Comparison of ENCODE assay signal across 22 cellular contexts in genomic region chr1:85427358-85427757, GRCh38. TPM values are rescaled to one million over a fixed set of nuclear protein-coding genes. Genes with fewer than 3 reads are reported as not detected.
DNase-seq lines count a peak whose midpoint lies in the region; ATAC-seq and TF ChIP-seq lines count a peak whose summit lies in the region.
"Had no signal": no experiment of that assay in that cellular context is flagged by ENCODE, and none has a peak within 500 bp of the region (broad histone marks: within the 10 kb centered on the region; RNA-seq: fewer than 3 reads in every experiment).

No MANE protein-coding gene starts in this region.

- no peaks in the 10 kb centered on the region for H3K36me3 ChIP-seq in right lobe of liver
- H3K36me3 ChIP-seq in thoracic aorta, result no peaks in the 10 kb centered on the region
- H3K36me3 ChIP-seq in trophoblast cell (ENCODE audit: control insufficient read depth in 1 of 2, insufficient read depth in 2 of 2, low read length in 2 of 2), result no peaks in the 10 kb centered on the region
- H3K36me3 ChIP-seq: BLaER1, transverse colon had no signal

- 0% methylated on average over 1 of the region's 1 CpG for WGBS in right lobe of liver (ENCODE audit: insufficient coverage, low coverage, low lambda C conversion rate, missing lambda C conversion rate)
- no CpG with 5 or more reads among the region's 1 CpG for WGBS in trophoblast cell (ENCODE audit: extremely low coverage, insufficient coverage, insufficient read length)

- H3K4me3 ChIP-seq in LNCaP clone FGC (ENCODE audit: low read depth, low read length) (no peak overlapping the region), right lobe of liver (no peak overlapping the region), thoracic aorta (no peak overlapping the region), trophoblast cell (ENCODE audit: low read depth, low read length) (no peak overlapping the region)
- H3K4me3 ChIP-seq: BLaER1, K562, transverse colon had no signal

- peaks cover 45% of the 10 kb centered on the region for H3K4me1 Mint-ChIP-seq in chondrocyte (ENCODE audit: low read depth)

- DNase-seq in LNCaP clone FGC (ENCODE audit: low read depth), result peak; percentile 98
- DNase-seq in chondrocyte (ENCODE audit: low spot score), result no peak
- no peak for DNase-seq in right lobe of liver
- no peak for DNase-seq in thoracic aorta (ENCODE audit: low spot score)
- no peak for DNase-seq in GF-D8 (lab: John Stamatoyannopoulos, UW)
- no peak for DNase-seq in trophoblast cell
- DNase-seq: activated CD4-positive, alpha-beta T cell treated with anti-CD3 and anti-CD28 coated beads, Interleukin-2, amount 50 U/mL, for 48 hours; activated effector memory CD4-positive, alpha-beta T cell treated with anti-CD3 and anti-CD28 coated beads, Interleukin-2, amount 50 U/mL, for 16 hours; Caco-2; naive thymus-derived CD8-positive, alpha-beta T cell; NCI-H187 treated with DMSO at 0.1 percent for 48 hours; NCI-H446; NK-92 treated with Interleukin-12 subunit alpha and Interleukin-12 subunit beta, amount 100 ng/mL, for 24 hours; stimulated activated CD4-positive, alpha-beta T cell treated with anti-CD3 and anti-CD28 coated beads, Interleukin-2, amount 100 ng/mL, for 24 hours; stimulated activated naive CD4-positive, alpha-beta T cell; transverse colon had no signal

- TF ChIP-seq CTCF in LNCaP clone FGC (IDR thresholded peaks at IDR 0.05; ENCODE audit: control insufficient read depth, extremely low read depth, insufficient read depth), result no peak
- TF ChIP-seq CTCF in chondrocyte (IDR thresholded peaks at IDR 0.05), result no peak
- TF ChIP-seq CTCF in right lobe of liver (IDR thresholded peaks at IDR 0.05), result no peak
- no peak for TF ChIP-seq CTCF in thoracic aorta (IDR thresholded peaks at IDR 0.05)

- no peak overlapping the region for H3K23ac ChIP-seq in trophoblast cell (ENCODE audit: low read length)

- TF ChIP-seq POLR2A in right lobe of liver (IDR thresholded peaks at IDR 0.05), result no peak

- H3K4ac ChIP-seq in trophoblast cell (ENCODE audit: low read depth, low read length), result no peak overlapping the region

- H3K27me3 Mint-ChIP-seq in chondrocyte (ENCODE audit: low read depth), result no peaks in the 10 kb centered on the region
- H3K27me3 Mint-ChIP-seq: memory B cell had no signal

- no peaks in the 10 kb centered on the region for H3K79me2 ChIP-seq in trophoblast cell (ENCODE audit: control insufficient read depth, insufficient read depth, low read length, poor library complexity)

- no peak overlapping the region for H3K14ac ChIP-seq in trophoblast cell (ENCODE audit: low read length)

- intact Hi-C loops in right lobe of liver (cut with DNase I), result no loop called here

- ATAC-seq in right lobe of liver (peak; percentile 66 to 80 (median 72)), thoracic aorta (ENCODE audit: insufficient number of reproducible peaks, low FRiP score, low read depth) (peak; percentile 79), HG03342 (IDR thresholded peaks at IDR 0.05; ENCODE audit: unreplicated experiment) (no peak)
- ATAC-seq: K562; naive thymus-derived CD8-positive, alpha-beta T cell had no signal

- no peak overlapping the region for H4K12ac ChIP-seq in trophoblast cell (ENCODE audit: low read depth, low read length)

- H3K36me3 Mint-ChIP-seq in chondrocyte (ENCODE audit: low read depth), result peaks cover 23% of the 10 kb centered on the region
- H3K36me3 Mint-ChIP-seq: naive thymus-derived CD8-positive, alpha-beta T cell had no signal

- no peak overlapping the region for H3K27ac ChIP-seq in right lobe of liver
- peak overlapping the region; percentile 46 to 73 for H3K27ac ChIP-seq in thoracic aorta
- H3K27ac ChIP-seq in trophoblast cell (ENCODE audit: low read depth, low read length), result no peak overlapping the region
- H3K27ac ChIP-seq: BLaER1, epithelial cell of prostate had no signal

- H2BK120ac ChIP-seq in trophoblast cell (ENCODE audit: insufficient read depth, low read length, poor library complexity), result no peak overlapping the region

- H3K4me3 Mint-ChIP-seq in chondrocyte (ENCODE audit: unreplicated experiment), result no peak overlapping the region
- H3K4me3 Mint-ChIP-seq: memory B cell; naive thymus-derived CD8-positive, alpha-beta T cell; T-helper 2 cell treated with Interferon-gamma antibody and Interleukin-4, amounts not matched to agents 5 μg/mL and 100 μg/mL, for 36 hours had no signal

- H2BK12ac ChIP-seq in trophoblast cell (ENCODE audit: low read length), result no peak overlapping the region

- no peaks in the 10 kb centered on the region for H3K79me1 ChIP-seq in trophoblast cell (ENCODE audit: low read length)

- no peak overlapping the region for H2AK5ac ChIP-seq in trophoblast cell (ENCODE audit: low read length)

- no peak overlapping the region for H2AFZ ChIP-seq in trophoblast cell (ENCODE audit: insufficient read depth, low read length, poor library complexity)

- no peak overlapping the region for H3K4me2 ChIP-seq in trophoblast cell (ENCODE audit: low read length)
- H3K4me2 ChIP-seq: BLaER1 had no signal

- no peak overlapping the region for H4K91ac ChIP-seq in trophoblast cell (ENCODE audit: low read depth, low read length)

- H3K27me3 ChIP-seq in right lobe of liver (no peaks in the 10 kb centered on the region), thoracic aorta (replicated peaks; ENCODE audit: insufficient read depth) (no peaks in the 10 kb centered on the region), trophoblast cell (ENCODE audit: insufficient read depth, low read length) (no peaks in the 10 kb centered on the region)
- H3K27me3 ChIP-seq: BLaER1, transverse colon had no signal

- no peaks in the 10 kb centered on the region for H3K9me3 ChIP-seq in right lobe of liver
- no peaks in the 10 kb centered on the region for H3K9me3 ChIP-seq in thoracic aorta
- no peaks in the 10 kb centered on the region for H3K9me3 ChIP-seq in trophoblast cell (ENCODE audit: insufficient read depth, low read depth, low read length)
- H3K9me3 ChIP-seq: BLaER1, Caco-2, transverse colon had no signal

- peaks cover 12% of the 10 kb centered on the region for H3K9me3 Mint-ChIP-seq in chondrocyte (ENCODE audit: low read depth)
- H3K9me3 Mint-ChIP-seq: T-helper 2 cell treated with Interferon-gamma antibody and Interleukin-4, amounts not matched to agents 5 μg/mL and 100 μg/mL, for 36 hours had no signal

- H3K27ac Mint-ChIP-seq in chondrocyte (ENCODE audit: unreplicated experiment), result peak overlapping the region; percentile 46
- H3K27ac Mint-ChIP-seq: naive thymus-derived CD8-positive, alpha-beta T cell; T-helper 2 cell treated with Interferon-gamma antibody and Interleukin-4, amounts not matched to agents 5 μg/mL and 100 μg/mL, for 36 hours had no signal

- H2BK5ac ChIP-seq in trophoblast cell (ENCODE audit: low read depth, low read length, poor library complexity), result no peak overlapping the region

- H3K4me1 ChIP-seq in right lobe of liver (peaks cover 0 to 12% (median 0%) of the 10 kb centered on the region in 4 donors), thoracic aorta (ENCODE audit: control insufficient read depth in 1 of 2, low read depth in 2 of 2) (peaks cover 3 to 22% of the 10 kb centered on the region in 2 donors), trophoblast cell (ENCODE audit: control insufficient read depth in 1 of 2, insufficient read depth in 2 of 2, low read length in 2 of 2) (no peaks in the 10 kb centered on the region)
- H3K4me1 ChIP-seq: BLaER1, Caco-2 had no signal

- no peak overlapping the region for H3K18ac ChIP-seq in trophoblast cell (ENCODE audit: low read length)

- no peak overlapping the region for H4K8ac ChIP-seq in trophoblast cell (ENCODE audit: low read depth, low read length)

- no peak overlapping the region for H3K9ac ChIP-seq in trophoblast cell (ENCODE audit: low read length)
- H3K9ac ChIP-seq: BLaER1 had no signal

RNA-seq across cellular contexts. Expression of gene DDAH1, which starts 37.6 kb away (rescaled TPM):
- total RNA-seq in chondrocyte (91.8 to 93.0 TPM (median 92.7 TPM) in 3 replicates), right lobe of liver (10 to 100 TPM; 54.9 to 94.9 (median 66.2) TPM), thoracic aorta (10 to 100 TPM; 30.5 to 55.4 TPM)
- polyA plus RNA-seq in trophoblast cell (2013), result 25.8 and 27.4 TPM in 2 replicates
- total RNA-seq: naive thymus-derived CD8-positive, alpha-beta T cell had no signal
- polyA plus RNA-seq: naive thymus-derived CD8-positive, alpha-beta T cell had no signal

Comparison
In these comparisons a context has a peak if more than half of its experiments do, and no peak if none do; other contexts are left out.
1. H3K27ac ChIP-seq: peak in thoracic aorta (2 of 2); none in right lobe of liver (0 of 3) and trophoblast cell (single experiment).